In genomic region chrX:104270916-104271512, GRCh38 we compare ENCODE assay signal across 8 cellular contexts. TPM values are rescaled to one million over a fixed set of nuclear protein-coding genes. Genes with fewer than 3 reads are reported as not detected.
A peak's percentile ranks its signal among the peaks of the same experiment; 100 is the strongest.
DNase-seq lines count a peak whose midpoint lies in the region; ATAC-seq, FAIRE-seq and TF ChIP-seq lines count a peak whose summit lies in the region.

No MANE protein-coding gene starts in this region.

- peak; percentile 39 to 58 for DNase-seq in A549 (ENCODE audit: low read depth in 1 of 2, low spot score in 1 of 2)
- peak; percentile 0 for DNase-seq in GF-D8 (lab: John Stamatoyannopoulos, UW)
- DNase-seq in NCI-H1694 (lab: John Stamatoyannopoulos, UW), result peak; percentile 26
- no peak for DNase-seq in activated T-helper 1 cell treated with anti-CD3 and anti-CD28 coated beads, Interleukin-12 subunit alpha, Interleukin-12 subunit beta, Interleukin-2, Interleukin-4 antibody, amounts not matched to agents 30 ng/mL and 10 ng/mL and 1 ng/mL, durations not matched to agents 14 hours and 24 hours and 36 hours (ENCODE audit: low spot score)
- DNase-seq in head of caudate nucleus, result peak; percentile 34 to 83 (median 64)
- peak; percentile 58 for DNase-seq in putamen (ENCODE audit: low spot score)
- DNase-seq in T1000 (lab: John Stamatoyannopoulos, UW), result no peak

- no peaks in the 10 kb centered on the region for H3K36me3 Mint-ChIP-seq in activated T-helper 1 cell treated with anti-CD3 and anti-CD28 coated beads, Interleukin-12 subunit alpha, Interleukin-12 subunit beta, Interleukin-2, Interleukin-4 antibody, amounts not matched to agents 30 ng/mL and 10 ng/mL and 1 ng/mL, durations not matched to agents 14 hours and 24 hours and 36 hours (ENCODE audit: low read depth)

- H3K4me2 ChIP-seq in A549, result peak overlapping the region; percentile 69

- H3K27me3 ChIP-seq in gastroesophageal sphincter, result peaks cover 7% of the 10 kb centered on the region

- peak; percentile 98 for FAIRE-seq in A549 (lab: Jason Lieb, UNC)

- H3K9me3 Mint-ChIP-seq in activated T-helper 1 cell treated with anti-CD3 and anti-CD28 coated beads, Interleukin-12 subunit alpha, Interleukin-12 subunit beta, Interleukin-2, Interleukin-4 antibody, amounts not matched to agents 30 ng/mL and 10 ng/mL and 1 ng/mL, durations not matched to agents 14 hours and 24 hours and 36 hours, result no peaks in the 10 kb centered on the region

- under 1% methylated on average over 7 of the region's 7 CpGs for WGBS in A549 (ENCODE audit: missing lambda C conversion rate)
- 0 to 2% methylated on average over 4 to 6 of the region's 7 CpGs for WGBS in gastroesophageal sphincter (ENCODE audit: low coverage in 1 of 2), 2 donors

- H3K9me3 ChIP-seq in A549, result no peaks in the 10 kb centered on the region
- no peaks in the 10 kb centered on the region for H3K9me3 ChIP-seq in gastroesophageal sphincter

- intact Hi-C loops in activated T-helper 1 cell treated with anti-CD3 and anti-CD28 coated beads, Interleukin-12 subunit alpha, Interleukin-12 subunit beta, Interleukin-2, Interleukin-4 antibody, amounts not matched to agents 30 ng/mL and 10 ng/mL and 1 ng/mL, durations not matched to agents 14 hours and 24 hours and 36 hours (cut with micrococcal nuclease), result loop anchor here (1.0 kb wide), 1 partner anchor 76 kb away; no protein-coding TSS in a partner anchor
- intact Hi-C loops in head of caudate nucleus (cut with DNase I), result no loop called here

- TF ChIP-seq POLR2A in A549 (IDR thresholded peaks at IDR 0.05; ENCODE audit: low read length) (no peak), gastroesophageal sphincter (IDR thresholded peaks at IDR 0.05) (no peak)

- no peak overlapping the region for H3K27ac Mint-ChIP-seq in activated T-helper 1 cell treated with anti-CD3 and anti-CD28 coated beads, Interleukin-12 subunit alpha, Interleukin-12 subunit beta, Interleukin-2, Interleukin-4 antibody, amounts not matched to agents 30 ng/mL and 10 ng/mL and 1 ng/mL, durations not matched to agents 14 hours and 24 hours and 36 hours

- POLR2A ChIA-PET in A549 (lab: Yijun Ruan, JAX), result no interaction called here

- H3K4me1 ChIP-seq in A549 (no peaks in the 10 kb centered on the region), gastroesophageal sphincter (no peaks in the 10 kb centered on the region)

- ATAC-seq in A549, result peak; percentile 73 to 89; a peak in 5 of 6 replicates
- no peak for ATAC-seq in gastroesophageal sphincter

- peak overlapping the region; percentile 26; the same call in 1 of the 3 replicates for H3K4me3 ChIP-seq in A549
- peak overlapping the region in 1 of 2 donors; percentile 20 for H3K4me3 ChIP-seq in gastroesophageal sphincter

- CTCF ChIA-PET in A549 (lab: Yijun Ruan, JAX), result interaction anchor here (0.5 to 1.7 kb wide), 13 partner anchors 9 to 84 kb away, joined by 3 to 9 read pairs (median 3); no protein-coding TSS in a partner anchor

- no peaks in the 10 kb centered on the region for H3K4me1 Mint-ChIP-seq in activated T-helper 1 cell treated with anti-CD3 and anti-CD28 coated beads, Interleukin-12 subunit alpha, Interleukin-12 subunit beta, Interleukin-2, Interleukin-4 antibody, amounts not matched to agents 30 ng/mL and 10 ng/mL and 1 ng/mL, durations not matched to agents 14 hours and 24 hours and 36 hours (ENCODE audit: low read depth)

- no peaks in the 10 kb centered on the region for H3K36me3 ChIP-seq in gastroesophageal sphincter

- TF ChIP-seq CTCF in A549 (IDR thresholded peaks at IDR 0.05) (peak; percentile 62), gastroesophageal sphincter (IDR thresholded peaks at IDR 0.05) (peak in 2 of 4 experiments; percentile 8 to 49)

- peak; percentile 63 to 68 for TF ChIP-seq RAD21 in A549 (conservative IDR thresholded peaks at IDR 0.05 in 1 of 2, IDR thresholded peaks at IDR 0.05 in 1 of 2)

- TF ChIP-seq EP300 in A549 (IDR thresholded peaks at IDR 0.05), result no peak
- no peak for TF ChIP-seq EP300 in gastroesophageal sphincter (IDR thresholded peaks at IDR 0.05)

- H3K4me3 Mint-ChIP-seq in activated T-helper 1 cell treated with anti-CD3 and anti-CD28 coated beads, Interleukin-12 subunit alpha, Interleukin-12 subunit beta, Interleukin-2, Interleukin-4 antibody, amounts not matched to agents 30 ng/mL and 10 ng/mL and 1 ng/mL, durations not matched to agents 14 hours and 24 hours and 36 hours, result peak overlapping the region; percentile 26

- H3K27ac ChIP-seq in A549 (no peak overlapping the region), gastroesophageal sphincter (no peak overlapping the region)

- peaks cover 2% of the 10 kb centered on the region for H3K27me3 Mint-ChIP-seq in activated T-helper 1 cell treated with anti-CD3 and anti-CD28 coated beads, Interleukin-12 subunit alpha, Interleukin-12 subunit beta, Interleukin-2, Interleukin-4 antibody, amounts not matched to agents 30 ng/mL and 10 ng/mL and 1 ng/mL, durations not matched to agents 14 hours and 24 hours and 36 hours (ENCODE audit: insufficient read depth)

TF ChIP-seq in A549, 52 proteins besides CTCF, POLR2A, EP300 and RAD21:
- TF ChIP-seq GATA3 (IDR thresholded peaks at IDR 0.05; ENCODE audit: borderline replicate concordance) (no peak), SMC3 (IDR thresholded peaks at IDR 0.05) (peak; percentile 52)

RNA-seq across cellular contexts. Expression of gene ESX1, which starts 16.3 kb away (rescaled TPM):
- polyA plus RNA-seq in A549 (2011; rRNA removed) (0.05 TPM in 1 of 2 replicates, not detected in the other), A549 (2017; fragmentation: RNase III; extraction: RNeasy Plus Mini Kit Qiagen cat#74134 plus additional on column Dnase treatment) (0.05 TPM in 1 of 3 replicates, not detected in the others)
- polyA plus RNA-seq in A549 (2012; cell fraction: cytosol; rRNA removed), result 0.03 TPM in 2 replicates
- not detected in 2 replicates for polyA plus RNA-seq in A549 (2012; cell fraction: nucleus; rRNA removed)
- not detected in 2 replicates for polyA minus RNA-seq in A549 (2011; rRNA and poly(A)+ RNA removed)
- total RNA-seq in activated T-helper 1 cell treated with anti-CD3 and anti-CD28 coated beads, Interleukin-12 subunit alpha, Interleukin-12 subunit beta, Interleukin-2, Interleukin-4 antibody, amounts not matched to agents 30 ng/mL and 10 ng/mL and 1 ng/mL, durations not matched to agents 14 hours and 24 hours and 36 hours, result not detected in 2 replicates
- total RNA-seq in gastroesophageal sphincter, result not detected

Comparison
In these comparisons a context has a peak if more than half of its experiments do, and no peak if none do; other contexts are left out.
1. DNase-seq: peak in A549 (2 of 2), GF-D8 (single experiment), NCI-H1694 (single experiment), head of caudate nucleus (42 of 42) and putamen (single experiment); none in activated T-helper 1 cell treated with anti-CD3 and anti-CD28 coated beads, Interleukin-12 subunit alpha, Interleukin-12 subunit beta, Interleukin-2, Interleukin-4 antibody, amounts not matched to agents 30 ng/mL and 10 ng/mL and 1 ng/mL, durations not matched to agents 14 hours and 24 hours and 36 hours (single experiment) and T1000 (single experiment).